Comparison of ENCODE assay signal across 8 cellular contexts in genomic region chr17:48026503-48027321, GRCh38. TPM values are rescaled to one million over a fixed set of nuclear protein-coding genes. Genes with fewer than 3 reads are reported as not detected.
DNase-seq lines count a peak whose midpoint lies in the region; ATAC-seq and TF ChIP-seq lines count a peak whose summit lies in the region.

No MANE protein-coding gene starts in this region.

- H3K4me3 ChIP-seq in GM06990 (replicated peaks; ENCODE audit: low read depth, low read length): no peak overlapping the region
- H3K4me3 ChIP-seq in fibroblast of lung (replicated peaks in 1 of 4; ENCODE audit: control extremely low read depth in 1 of 4, insufficient read depth in 1 of 4, low read depth in 3 of 4, low read length in 4 of 4): no peak overlapping the region

- H3K27ac ChIP-seq in fibroblast of lung (ENCODE audit: insufficient read depth, low read length): peak overlapping the region; percentile 76

- DNase-seq in GM06990 (ENCODE audit: extremely low read depth, insufficient read length): peak; percentile 74
- DNase-seq in LHCN-M2 (ENCODE audit: low read depth): peak; percentile 91
- DNase-seq in activated T-helper 1 cell treated with Interleukin-2 at 50 U/mL for 16 hours (ENCODE audit: low read depth): peak; percentile 42
- peak; percentile 88 to 90 for DNase-seq in fibroblast of lung (ENCODE audit: low read depth in 2 of 2)
- peak; percentile 79 for DNase-seq in natural killer cell treated with Interleukin-12 subunit alpha and Interleukin-12 subunit beta and Interleukin-15 and Interleukin-18, amount 100 ng/mL, for 72 hours (ENCODE audit: low spot score)
- DNase-seq in stimulated activated naive CD8-positive, alpha-beta T cell treated with anti-CD3 and anti-CD28 coated beads, Interleukin-15, amount 100 ng/mL, for 72 hours: peak; percentile 80

- H3K9me3 Mint-ChIP-seq in natural killer cell treated with Interleukin-12 subunit alpha and Interleukin-12 subunit beta and Interleukin-15 and Interleukin-18, amount 100 ng/mL, for 72 hours: no peaks in the 10 kb centered on the region
- no peaks in the 10 kb centered on the region for H3K9me3 Mint-ChIP-seq in stimulated activated naive CD8-positive, alpha-beta T cell treated with anti-CD3 and anti-CD28 coated beads, Interleukin-15, amount 100 ng/mL, for 72 hours

- no peaks in the 10 kb centered on the region for H4K20me1 ChIP-seq in fibroblast of lung (ENCODE audit: control insufficient read depth, extremely low read depth, insufficient read depth, low read length)

- no peak overlapping the region for H3K4me3 Mint-ChIP-seq in natural killer cell treated with Interleukin-12 subunit alpha and Interleukin-12 subunit beta and Interleukin-15 and Interleukin-18, amount 100 ng/mL, for 72 hours
- H3K4me3 Mint-ChIP-seq in stimulated activated naive CD8-positive, alpha-beta T cell treated with anti-CD3 and anti-CD28 coated beads, Interleukin-15, amount 100 ng/mL, for 72 hours: peak overlapping the region in 1 of 2 donors; percentile 48

- H3K79me2 ChIP-seq in fibroblast of lung (ENCODE audit: control insufficient read depth, insufficient read depth, low read length): no peaks in the 10 kb centered on the region

- H3K9me3 ChIP-seq in fibroblast of lung (ENCODE audit: control insufficient read depth, insufficient read depth, low read depth, low read length): no peaks in the 10 kb centered on the region

- TF ChIP-seq CTCF in GM06990 (IDR thresholded peaks at IDR 0.05; ENCODE audit: insufficient read depth, low read length, poor library complexity, severe bottlenecking): peak; percentile 94
- TF ChIP-seq CTCF in fibroblast of lung (conservative IDR thresholded peaks at IDR 0.05 in 1 of 2, IDR thresholded peaks at IDR 0.05 in 1 of 2; ENCODE audit: low read depth in 1 of 2, low read length in 2 of 2): peak; percentile 83 to 85

- H3K27me3 Mint-ChIP-seq in natural killer cell treated with Interleukin-12 subunit alpha and Interleukin-12 subunit beta and Interleukin-15 and Interleukin-18, amount 100 ng/mL, for 72 hours: peaks cover 9 to 14% of the 10 kb centered on the region in 2 donors
- peaks cover 78% of the 10 kb centered on the region for H3K27me3 Mint-ChIP-seq in stimulated activated naive CD8-positive, alpha-beta T cell treated with anti-CD3 and anti-CD28 coated beads, Interleukin-15, amount 100 ng/mL, for 72 hours

- H3K27me3 ChIP-seq in GM06990 (replicated peaks; ENCODE audit: control insufficient read depth, insufficient read depth, low read length): no peaks in the 10 kb centered on the region; the same call in 1 of the 2 replicates
- no peaks in the 10 kb centered on the region for H3K27me3 ChIP-seq in fibroblast of lung (ENCODE audit: control insufficient read depth, insufficient read depth, low read length)

- peak overlapping the region; percentile 42 for H3K9ac ChIP-seq in fibroblast of lung (ENCODE audit: insufficient read depth, low read length)

- peaks cover 22 to 26% of the 10 kb centered on the region in 2 donors for H3K4me1 Mint-ChIP-seq in natural killer cell treated with Interleukin-12 subunit alpha and Interleukin-12 subunit beta and Interleukin-15 and Interleukin-18, amount 100 ng/mL, for 72 hours (ENCODE audit: low read depth in 2 of 2)
- peaks cover 45% of the 10 kb centered on the region for H3K4me1 Mint-ChIP-seq in stimulated activated naive CD8-positive, alpha-beta T cell treated with anti-CD3 and anti-CD28 coated beads, Interleukin-15, amount 100 ng/mL, for 72 hours

- H3K27ac Mint-ChIP-seq in natural killer cell treated with Interleukin-12 subunit alpha and Interleukin-12 subunit beta and Interleukin-15 and Interleukin-18, amount 100 ng/mL, for 72 hours: no peak overlapping the region
- H3K27ac Mint-ChIP-seq in stimulated activated naive CD8-positive, alpha-beta T cell treated with anti-CD3 and anti-CD28 coated beads, Interleukin-15, amount 100 ng/mL, for 72 hours: no peak overlapping the region

- ATAC-seq in natural killer cell treated with Interleukin-12 subunit alpha and Interleukin-12 subunit beta and Interleukin-15 and Interleukin-18, amount 100 ng/mL, for 72 hours: peak in 1 of 2 donors; percentile 28
- ATAC-seq in stimulated activated naive CD8-positive, alpha-beta T cell treated with anti-CD3 and anti-CD28 coated beads, Interleukin-15, amount 100 ng/mL, for 72 hours: peak; percentile 57
- no peak for ATAC-seq in GM18861 (IDR thresholded peaks at IDR 0.05; ENCODE audit: unreplicated experiment)

- H3K36me3 ChIP-seq in GM06990 (ENCODE audit: control insufficient read depth, insufficient read depth, low read length): no peaks in the 10 kb centered on the region
- no peaks in the 10 kb centered on the region for H3K36me3 ChIP-seq in fibroblast of lung (ENCODE audit: control insufficient read depth, insufficient read depth, low read length)

- no peaks in the 10 kb centered on the region for H3K36me3 Mint-ChIP-seq in natural killer cell treated with Interleukin-12 subunit alpha and Interleukin-12 subunit beta and Interleukin-15 and Interleukin-18, amount 100 ng/mL, for 72 hours

- peak overlapping the region; percentile 47 for H2AFZ ChIP-seq in fibroblast of lung (ENCODE audit: low read length)

- peak overlapping the region; percentile 23 for H3K4me2 ChIP-seq in fibroblast of lung (ENCODE audit: extremely low read depth, insufficient read depth, low read length)

- peaks cover 25% of the 10 kb centered on the region for H3K4me1 ChIP-seq in fibroblast of lung (ENCODE audit: control insufficient read depth, extremely low read depth, insufficient read depth, low read length)

TF ChIP-seq in PFSK-1, 5 proteins besides CTCF, POLR2A, EP300 and RAD21:
- peak; percentile 76 for TF ChIP-seq FOXP2 (optimal IDR thresholded peaks at IDR 0.05; ENCODE audit: borderline replicate concordance, extremely low read depth, extremely low read length, insufficient read depth)
- no peak for TF ChIP-seq TAF1 (IDR thresholded peaks at IDR 0.05; ENCODE audit: borderline replicate concordance, insufficient read depth, low read length)
- no peak for TF ChIP-seq POLR2AphosphoS5 (IDR thresholded peaks at IDR 0.05; ENCODE audit: low read depth, low read length)

RNA-seq across cellular contexts. Expression of gene COPZ2, which starts 10.9 kb away (rescaled TPM):
- total RNA-seq in LHCN-M2 (2014; rRNA removed) (70.4 and 91.8 TPM in 2 replicates), fibroblast of lung (49.8 and 63.1 TPM in 2 replicates)
- 196 TPM for polyA plus RNA-seq in LHCN-M2 (2012)
- polyA plus RNA-seq in PFSK-1 (2012; ENCODE audit: insufficient read length, low read depth): 1.1 TPM
- polyA plus RNA-seq in fibroblast of lung: 97.9 and 104 TPM in 2 replicates
- polyA plus RNA-seq in fibroblast of lung (2012): 130 and 148 TPM in 2 replicates
- 61.9 and 91.5 TPM in 2 replicates for polyA minus RNA-seq in fibroblast of lung (ENCODE audit: low replicate concordance)
- total RNA-seq in natural killer cell treated with Interleukin-12 subunit alpha and Interleukin-12 subunit beta and Interleukin-15 and Interleukin-18, amount 100 ng/mL, for 72 hours: 10 to 100 TPM; 14.9 to 32.9 TPM

RNA-seq across cellular contexts. Expression of gene NFE2L1, which starts 21.4 kb away (rescaled TPM):
- total RNA-seq in LHCN-M2 (2014; rRNA removed): 101 and 123 TPM in 2 replicates
- polyA plus RNA-seq in LHCN-M2 (2012): 149 TPM
- polyA plus RNA-seq in PFSK-1 (2012; ENCODE audit: insufficient read length, low read depth): 352 TPM
- total RNA-seq in fibroblast of lung: 90.4 and 162 TPM in 2 replicates
- polyA plus RNA-seq in fibroblast of lung: 170 and 200 TPM in 2 replicates
- polyA plus RNA-seq in fibroblast of lung (2012): 119 and 162 TPM in 2 replicates
- polyA minus RNA-seq in fibroblast of lung (ENCODE audit: low replicate concordance): 172 and 227 TPM in 2 replicates
- total RNA-seq in natural killer cell treated with Interleukin-12 subunit alpha and Interleukin-12 subunit beta and Interleukin-15 and Interleukin-18, amount 100 ng/mL, for 72 hours: 100 to 1,000 TPM; 103 to 153 TPM

RNA-seq across cellular contexts. Expression of gene CDK5RAP3, which starts 55.8 kb away (rescaled TPM):
- total RNA-seq in LHCN-M2 (2014; rRNA removed) (93.8 and 94.9 TPM in 2 replicates), fibroblast of lung (72.2 and 118 TPM in 2 replicates)
- 84.8 TPM for polyA plus RNA-seq in LHCN-M2 (2012)
- 122 TPM for polyA plus RNA-seq in PFSK-1 (2012; ENCODE audit: insufficient read length, low read depth)
- polyA plus RNA-seq in fibroblast of lung: 57.1 and 58.1 TPM in 2 replicates
- 76.4 and 78.4 TPM in 2 replicates for polyA plus RNA-seq in fibroblast of lung (2012)
- 22.1 and 73.3 TPM in 2 replicates for polyA minus RNA-seq in fibroblast of lung (ENCODE audit: low replicate concordance)
- total RNA-seq in natural killer cell treated with Interleukin-12 subunit alpha and Interleukin-12 subunit beta and Interleukin-15 and Interleukin-18, amount 100 ng/mL, for 72 hours: 100 to 1,000 TPM; 150 to 278 TPM
